In genomic region chr6:2760882-2761842, GRCh38 we compare ENCODE assay signal across 11 cellular contexts. TPM values are rescaled to one million over a fixed set of nuclear protein-coding genes. Genes with fewer than 3 reads are reported as not detected.
DNase-seq lines count a peak whose midpoint lies in the region; ATAC-seq and TF ChIP-seq lines count a peak whose summit lies in the region.
"Had no signal": no experiment of that assay in that cellular context is flagged by ENCODE, and none has a peak within 500 bp of the region (broad histone marks: within the 10 kb centered on the region; RNA-seq: fewer than 3 reads in every experiment).

No MANE protein-coding gene starts in this region.

- H3K4me3 ChIP-seq in coronary artery = no peak overlapping the region

- H3K4me3 Mint-ChIP-seq in progenitor cell of endocrine pancreas (ENCODE audit: low read depth) = no peak overlapping the region

- no peak for ATAC-seq in HG02938 (IDR thresholded peaks at IDR 0.05; ENCODE audit: unreplicated experiment)
- no peak for ATAC-seq in GM21737 (IDR thresholded peaks at IDR 0.05; ENCODE audit: unreplicated experiment)

- H3K9me3 Mint-ChIP-seq in progenitor cell of endocrine pancreas (ENCODE audit: low read depth) = peaks cover 5% of the 10 kb centered on the region

- TF ChIP-seq CTCF in coronary artery (IDR thresholded peaks at IDR 0.05) (peak; percentile 26), progenitor cell of endocrine pancreas (IDR thresholded peaks at IDR 0.05; ENCODE audit: unreplicated experiment) (peak; percentile 43)

- H3K27me3 Mint-ChIP-seq in progenitor cell of endocrine pancreas = no peaks in the 10 kb centered on the region

- H3K27ac ChIP-seq in coronary artery = no peak overlapping the region

- no peaks in the 10 kb centered on the region for H3K4me1 Mint-ChIP-seq in progenitor cell of endocrine pancreas (ENCODE audit: low read depth)

- no peaks in the 10 kb centered on the region for H3K36me3 Mint-ChIP-seq in progenitor cell of endocrine pancreas (ENCODE audit: insufficient read depth)
- H3K36me3 Mint-ChIP-seq: naive B cell had no signal

- H3K27ac Mint-ChIP-seq in progenitor cell of endocrine pancreas = no peak overlapping the region

- DNase-seq in DMS53 (lab: John Stamatoyannopoulos, UW) (peak; percentile 30), DMS53 treated with DMSO at 0.1 percent for 48 hours (lab: John Stamatoyannopoulos, UW; ENCODE audit: unreplicated experiment) (no peak), OCI-M1 (lab: John Stamatoyannopoulos, UW) (peak; percentile 81), coronary artery (ENCODE audit: low spot score) (no peak), progenitor cell of endocrine pancreas (ENCODE audit: low spot score, unreplicated experiment) (no peak), activated gamma-delta T cell treated with Interleukin-2 at 50 U/mL for 16 hours (no peak)
- DNase-seq: amygdala, naive B cell, NCI-H524 treated with DMSO at 0.1 percent for 48 hours had no signal

RNA-seq across cellular contexts. Expression of gene WRNIP1, which starts 4.0 kb away (rescaled TPM):
- total RNA-seq in progenitor cell of endocrine pancreas = 40.4 and 42.5 TPM in 2 replicates

RNA-seq across cellular contexts. Expression of gene MYLK4, which starts 10.4 kb away (rescaled TPM):
- total RNA-seq in progenitor cell of endocrine pancreas = 0.60 and 0.80 TPM in 2 replicates

Comparison
In these comparisons a context has a peak if more than half of its experiments do, and no peak if none do; other contexts are left out.
1. DNase-seq: peak in DMS53 (single experiment) and OCI-M1 (single experiment); none in DMS53 treated with DMSO at 0.1 percent for 48 hours (single experiment), coronary artery (single experiment), progenitor cell of endocrine pancreas (single experiment) and activated gamma-delta T cell treated with Interleukin-2 at 50 U/mL for 16 hours (single experiment).